Comparison of ENCODE assay signal across 29 cellular contexts in genomic region chr6:121594053-121594452, GRCh38.
"Had no signal": no experiment of that assay in that cellular context is flagged by ENCODE, and none has a peak within 500 bp of the region (broad histone marks: within the 10 kb centered on the region; RNA-seq: fewer than 3 reads in every experiment).

No MANE protein-coding gene starts in this region.

- ATAC-seq: esophagus mucosa; foreskin keratinocyte; gastroesophageal sphincter; heart right ventricle; left cardiac atrium; left lung; naive thymus-derived CD4-positive, alpha-beta T cell; right cardiac atrium; stimulated activated memory B cell treated with anti-CD40 and anti-IgM and Interleukin-4, amounts not matched to agents 10 μg/mL and 1 μg/mL and 100 μg/mL, for 72 hours; stimulated activated naive CD8-positive, alpha-beta T cell treated with anti-CD3 and anti-CD28 coated beads, Interleukin-15, Interleukin-2, amounts not matched to agents 100 U/mL and 50 U/mL, for 24 hours had no signal

- H3K79me2 ChIP-seq: parathyroid adenoma had no signal

- H3K27me3 ChIP-seq: colonic mucosa, foreskin keratinocyte, gastroesophageal sphincter, heart right ventricle, left lung, neural progenitor cell, spleen, testis, tibial artery, upper lobe of left lung had no signal

- H3K4me1 ChIP-seq: colonic mucosa, left lung, neural progenitor cell, parathyroid adenoma, prostate gland, spleen, testis, upper lobe of left lung had no signal

- H3K4me3 ChIP-seq: colonic mucosa, gastroesophageal sphincter, heart right ventricle, left lung, neural progenitor cell, prostate gland, skin epidermis, spleen, testis, tibial artery, upper lobe of left lung had no signal

- H3K9ac ChIP-seq: neural progenitor cell, parathyroid adenoma had no signal

- DNase-seq: colonic mucosa; effector CD8-positive, alpha-beta T cell; endodermal cell; foreskin keratinocyte; glutamatergic neuron; heart right ventricle; hippocampal formation; left cardiac atrium; left lung; mesendoderm; midbrain; naive thymus-derived CD4-positive, alpha-beta T cell; right cardiac atrium; spleen; stimulated activated CD4-positive, alpha-beta T cell treated with anti-CD3 and anti-CD28 coated beads, Interleukin-4, amount 100 ng/mL, for 4 hours; stimulated activated naive CD8-positive, alpha-beta T cell treated with anti-CD3 and anti-CD28 coated beads, Interleukin-15, Interleukin-2, amounts not matched to agents 100 U/mL and 50 U/mL, for 24 hours; testis; tibial artery; upper lobe of left lung had no signal

- FAIRE-seq: islet of Langerhans, urothelium cell line had no signal

- H3K4me2 ChIP-seq: neural progenitor cell had no signal

- H3K9me3 ChIP-seq: colonic mucosa, gastroesophageal sphincter, left lung, prostate gland, spleen, testis, tibial artery, upper lobe of left lung had no signal

- H3K36me3 ChIP-seq: colonic mucosa, gastroesophageal sphincter, heart right ventricle, left lung, neural progenitor cell, prostate gland, spleen, tibial artery, upper lobe of left lung had no signal

- H3K27ac ChIP-seq: colonic mucosa, epithelial cell of prostate, foreskin keratinocyte, heart right ventricle, left lung, neural progenitor cell, prostate gland, spleen, testis, tibial artery, upper lobe of left lung had no signal
